ENCODE assay signal across 1 cellular context in genomic region chr14:76138758-76139723, GRCh38.
TF ChIP-seq lines count a peak whose summit lies in the region.

No MANE protein-coding gene starts in this region.

TF ChIP-seq in K562, 482 proteins besides CTCF, POLR2A, EP300 and RAD21 (continued from another document):
- TF ChIP-seq HOMEZ (CRISPR knock-in tag; IDR thresholded peaks at IDR 0.05) (no peak), ARNT (IDR thresholded peaks at IDR 0.05) (no peak), CGGBP1 (CRISPR knock-in tag; IDR thresholded peaks at IDR 0.05) (no peak), E2F3 (CRISPR knock-in tag; IDR thresholded peaks at IDR 0.05) (no peak), CCNT2 (IDR thresholded peaks at IDR 0.05; ENCODE audit: borderline replicate concordance, extremely low read depth, insufficient read length, low read depth, low read length) (peak; percentile 94), CCAR2 (IDR thresholded peaks at IDR 0.05; ENCODE audit: low read depth, low read length) (no peak), RBBP5 (IDR thresholded peaks at IDR 0.05; ENCODE audit: borderline replicate concordance, insufficient read depth, low read length, poor library complexity, severe bottlenecking) (peak; percentile 74), XRCC3 (IDR thresholded peaks at IDR 0.05) (no peak), ZBTB8A (IDR thresholded peaks at IDR 0.05; ENCODE audit: partially characterized antibody) (no peak), TCFL5 (CRISPR knock-in tag; conservative IDR thresholded peaks at IDR 0.05) (no peak), HMGN3 (IDR thresholded peaks at IDR 0.05; ENCODE audit: borderline replicate concordance, extremely low read depth, insufficient read length, low read depth, low read length) (peak; percentile 49), KAT8 (IDR thresholded peaks at IDR 0.05; ENCODE audit: low read depth) (no peak), ZNF143 (CRISPR knock-in tag; IDR thresholded peaks at IDR 0.05) (no peak), MITF (IDR thresholded peaks at IDR 0.05) (no peak), FOXK1 (CRISPR knock-in tag; IDR thresholded peaks at IDR 0.05; ENCODE audit: borderline replicate concordance) (no peak), ELF1 (tag; IDR thresholded peaks at IDR 0.05) (no peak), ZBTB11 (CRISPR knock-in tag; IDR thresholded peaks at IDR 0.05) (no peak), GATAD2B (IDR thresholded peaks at IDR 0.05; ENCODE audit: borderline replicate concordance) (0 out of 2 replicates have a peak, but pooled peaks have one; percentile 34), ZNF830 (CRISPR knock-in tag; IDR thresholded peaks at IDR 0.05) (no peak), ZBTB26 (CRISPR knock-in tag; IDR thresholded peaks at IDR 0.05) (no peak), SIRT6 (IDR thresholded peaks at IDR 0.05; ENCODE audit: low read depth, low read length) (no peak), TCF3 (CRISPR knock-in tag; IDR thresholded peaks at IDR 0.05) (peak; percentile 45), ZBTB2 (IDR thresholded peaks at IDR 0.05) (no peak), MTA2 (IDR thresholded peaks at IDR 0.05; ENCODE audit: low read depth) (no peak), ZNF232 (CRISPR knock-in tag; IDR thresholded peaks at IDR 0.05) (no peak), CBFA2T3 (IDR thresholded peaks at IDR 0.05) (peak; percentile 43), ZNF431 (CRISPR knock-in tag; IDR thresholded peaks at IDR 0.05) (no peak), MEIS2 (IDR thresholded peaks at IDR 0.05; ENCODE audit: partially characterized antibody) (no peak), MCM5 (IDR thresholded peaks at IDR 0.05; ENCODE audit: low read depth) (no peak), BRD4 (IDR thresholded peaks at IDR 0.05) (no peak), DEAF1 (CRISPR knock-in tag; IDR thresholded peaks at IDR 0.05) (no peak), MTA3 (IDR thresholded peaks at IDR 0.05; ENCODE audit: borderline replicate concordance) (no peak), CSDE1 (IDR thresholded peaks at IDR 0.05) (no peak), ARID2 (IDR thresholded peaks at IDR 0.05) (no peak)
